6 cellular contexts compared by ENCODE assay signal in genomic region chr4:89215736-89216135, GRCh38.
"Had no signal": no experiment of that assay in that cellular context is flagged by ENCODE, and none has a peak within 500 bp of the region (broad histone marks: within the 10 kb centered on the region; RNA-seq: fewer than 3 reads in every experiment).

No MANE protein-coding gene starts in this region.

- H3K9me3 Mint-ChIP-seq: GM23338, H9 had no signal

- DNase-seq: H9, HCEC 1CT, IMR-90, KG1 had no signal

- H3K4me3 Mint-ChIP-seq: GM23338, H9 had no signal

- H3K27ac Mint-ChIP-seq: GM23338, H9 had no signal

- ATAC-seq: GM23338, K562 had no signal

- H3K4me3 ChIP-seq: GM23338, K562 had no signal
